Comparison of ENCODE assay signal across 16 cellular contexts in the genomic region with DNA sequence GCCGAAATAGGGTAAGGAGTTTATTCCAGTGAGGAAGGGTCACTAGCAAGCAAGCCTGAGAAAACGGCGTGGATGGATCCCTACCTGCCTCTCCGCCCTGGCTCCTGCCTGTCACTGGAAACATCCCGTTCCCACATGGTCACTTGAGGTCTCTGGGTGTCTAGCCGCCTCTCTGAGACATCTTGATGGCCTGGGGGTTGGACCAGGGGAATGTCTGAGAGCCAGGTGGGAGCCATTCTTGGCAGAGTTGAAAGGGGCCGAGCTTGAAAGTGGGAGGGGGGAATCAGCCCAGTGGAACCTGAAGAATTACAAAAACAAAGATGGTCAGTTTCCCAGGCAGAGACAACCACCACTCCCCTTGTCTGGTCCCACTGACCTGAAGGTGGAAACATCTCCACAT. TPM values are rescaled to one million over a fixed set of nuclear protein-coding genes. Genes with fewer than 3 reads are reported as not detected.
A peak's percentile ranks its signal among the peaks of the same experiment; 100 is the strongest.
DNase-seq lines count a peak whose midpoint lies in the region; ATAC-seq and TF ChIP-seq lines count a peak whose summit lies in the region.
"Had no signal": no experiment of that assay in that cellular context is flagged by ENCODE, and none has a peak within 500 bp of the region (broad histone marks: within the 10 kb centered on the region; RNA-seq: fewer than 3 reads in every experiment).

No MANE protein-coding gene starts in this region.

- intact Hi-C loops in CD4-positive, alpha-beta T cell (cut with DNase I, micrococcal nuclease), result loop anchor here (5.0 to 10.0 kb wide), 2 partner anchors 41 to 818 kb away; partner anchors contain the start of gene DXO (in 1 of the 2)
- intact Hi-C loops in activated CD4-positive, alpha-beta memory T cell treated with anti-CD3 and anti-CD28 coated beads for 36 hours (cut with micrococcal nuclease), result no loop called here

- no peak overlapping the region for H3K23ac ChIP-seq in mesenchymal stem cell (ENCODE audit: low read length in 2 of 2)

- peak overlapping the region; percentile 91 for H3K9ac ChIP-seq in mesenchymal stem cell (ENCODE audit: low read length)

- H3K27me3 ChIP-seq in CD4-positive, alpha-beta T cell (ENCODE audit: control insufficient read depth, insufficient read depth, low read length), result no peaks in the 10 kb centered on the region
- H3K27me3 ChIP-seq in GM23338 (ENCODE audit: insufficient read depth) (no peaks in the 10 kb centered on the region), mesenchymal stem cell (ENCODE audit: control insufficient read depth in 1 of 2, insufficient read depth in 1 of 2, low read length in 2 of 2) (no peaks in the 10 kb centered on the region)
- H3K27me3 ChIP-seq: neutrophil had no signal

- no peaks in the 10 kb centered on the region for H4K20me1 ChIP-seq in GM23338 (replicated peaks; ENCODE audit: insufficient read depth)

- WGBS in mesenchymal stem cell, result 97% methylated on average over 7 of the region's 7 CpGs

- H3K36me3 ChIP-seq in GM23338 (ENCODE audit: insufficient read depth), result peaks cover 2% of the 10 kb centered on the region; the same call in 1 of the 2 replicates
- H3K36me3 ChIP-seq in mesenchymal stem cell (ENCODE audit: control insufficient read depth in 1 of 2, insufficient read depth in 2 of 2, low read depth in 1 of 2, low read length in 2 of 2), result peaks cover 10 to 23% of the 10 kb centered on the region in 2 experiments
- H3K36me3 ChIP-seq: neutrophil had no signal

- peaks cover 22% of the 10 kb centered on the region for H3F3A ChIP-seq in GM23338 (replicated peaks; ENCODE audit: low read depth)

- H3K4me3 Mint-ChIP-seq in CD4-positive, alpha-beta T cell, result peak overlapping the region; percentile 97
- H3K4me3 Mint-ChIP-seq in GM23338, result peak overlapping the region; percentile 88
- peak overlapping the region; percentile 92 for H3K4me3 Mint-ChIP-seq in activated CD4-positive, alpha-beta memory T cell treated with anti-CD3 and anti-CD28 coated beads for 36 hours

- H3K9me3 Mint-ChIP-seq in CD4-positive, alpha-beta T cell, result no peaks in the 10 kb centered on the region
- no peaks in the 10 kb centered on the region for H3K9me3 Mint-ChIP-seq in GM23338
- H3K9me3 Mint-ChIP-seq in activated CD4-positive, alpha-beta memory T cell treated with anti-CD3 and anti-CD28 coated beads for 36 hours, result no peaks in the 10 kb centered on the region

- POLR2A ChIA-PET in CD4-positive, alpha-beta T cell (lab: Charles Lee), result interaction anchor here (1.3 to 1.4 kb wide), 2 partner anchors 41 to 197 kb away, joined by 3 read pairs; no protein-coding TSS in a partner anchor
- POLR2A ChIA-PET in activated CD4-positive, alpha-beta memory T cell treated with anti-CD3 and anti-CD28 coated beads for 36 hours (lab: Charles Lee), result no interaction called here

- H3K4me3 ChIP-seq in GM23338, result 0 out of 2 replicates have a peak overlapping the region, but pooled peaks have one; percentile 75
- H3K4me3 ChIP-seq in mesenchymal stem cell (ENCODE audit: insufficient read depth in 1 of 2, low read depth in 1 of 2, low read length in 2 of 2), result peak overlapping the region in 1 of 2 experiments; percentile 90

- H2AK5ac ChIP-seq in mesenchymal stem cell (ENCODE audit: low read length, severe bottlenecking), result peak overlapping the region; percentile 84

- peaks cover 21% of the 10 kb centered on the region for H3K36me3 Mint-ChIP-seq in CD4-positive, alpha-beta T cell (ENCODE audit: low read depth)
- H3K36me3 Mint-ChIP-seq in GM23338 (ENCODE audit: low read depth), result peaks cover 46% of the 10 kb centered on the region
- peaks cover 46% of the 10 kb centered on the region for H3K36me3 Mint-ChIP-seq in activated CD4-positive, alpha-beta memory T cell treated with anti-CD3 and anti-CD28 coated beads for 36 hours

- H3K4me1 ChIP-seq in GM23338 (ENCODE audit: insufficient read depth), result peaks cover 23% of the 10 kb centered on the region
- H3K4me1 ChIP-seq in mesenchymal stem cell (ENCODE audit: control insufficient read depth, insufficient read depth, low read depth, low read length), result peaks cover 19% of the 10 kb centered on the region

- no peak overlapping the region for H3K4ac ChIP-seq in mesenchymal stem cell (ENCODE audit: low read depth in 1 of 2, low read length in 2 of 2)

- H2AFZ ChIP-seq in GM23338 (no peak overlapping the region), mesenchymal stem cell (ENCODE audit: low read depth, low read length) (no peak overlapping the region)

- no peak overlapping the region for H4K91ac ChIP-seq in mesenchymal stem cell (ENCODE audit: low read length)

- CTCF ChIA-PET in CD4-positive, alpha-beta T cell (lab: Charles Lee), result no interaction called here
- CTCF ChIA-PET in activated CD4-positive, alpha-beta memory T cell treated with anti-CD3 and anti-CD28 coated beads for 36 hours (lab: Charles Lee), result interaction anchor here (0.7 to 2.4 kb wide), 3 partner anchors 30 to 73 kb away, joined by 3 to 7 read pairs (median 5); no protein-coding TSS in a partner anchor

- H2BK5ac ChIP-seq in mesenchymal stem cell (ENCODE audit: low read depth, low read length, poor library complexity, severe bottlenecking), result no peak overlapping the region

- no peak overlapping the region for H3K27ac ChIP-seq in CD4-positive, alpha-beta T cell (ENCODE audit: low read depth, low read length)
- H3K27ac ChIP-seq in GM23338 (ENCODE audit: low read depth) (no peak overlapping the region), mesenchymal stem cell (ENCODE audit: low read length, poor library complexity, severe bottlenecking) (no peak overlapping the region)
- H3K27ac ChIP-seq: neutrophil had no signal

- no peak overlapping the region for H3K27ac Mint-ChIP-seq in CD4-positive, alpha-beta T cell
- H3K27ac Mint-ChIP-seq in GM23338, result peak overlapping the region; percentile 67; the same call in 1 of the 2 replicates
- H3K27ac Mint-ChIP-seq in activated CD4-positive, alpha-beta memory T cell treated with anti-CD3 and anti-CD28 coated beads for 36 hours, result no peak overlapping the region

- no peak overlapping the region for H3K14ac ChIP-seq in mesenchymal stem cell (ENCODE audit: low read length in 2 of 2)

- no peak for ATAC-seq in CD4-positive, alpha-beta T cell (ENCODE audit: poor library complexity)
- no peak for ATAC-seq in GM23338
- ATAC-seq in GM18502 (IDR thresholded peaks at IDR 0.05; ENCODE audit: poor library complexity, unreplicated experiment), result no peak
- ATAC-seq in HG03039 (IDR thresholded peaks at IDR 0.05; ENCODE audit: unreplicated experiment), result no peak

- H3K9me3 ChIP-seq in CD4-positive, alpha-beta T cell (ENCODE audit: control insufficient read depth, low read length), result no peaks in the 10 kb centered on the region
- H3K9me3 ChIP-seq in mesenchymal stem cell (ENCODE audit: control insufficient read depth, low read length), result no peaks in the 10 kb centered on the region
- H3K9me3 ChIP-seq: neutrophil had no signal

- peak overlapping the region; percentile 77; the same call in 1 of the 2 replicates for H3K4me2 ChIP-seq in GM23338
- H3K4me2 ChIP-seq in mesenchymal stem cell (ENCODE audit: low read length, poor library complexity, severe bottlenecking), result no peak overlapping the region

- H3K79me2 ChIP-seq in GM23338 (replicated peaks; ENCODE audit: insufficient read depth), result 0 out of 2 replicates have a peak, but pooled peaks cover 9% of the 10 kb centered on the region

- TF ChIP-seq CTCF in CD4-positive, alpha-beta T cell (IDR thresholded peaks at IDR 0.05), result no peak
- TF ChIP-seq CTCF in GM23338 (conservative IDR thresholded peaks at IDR 0.05; ENCODE audit: low read depth in 2 of 2), result no peak

- no peak overlapping the region for H2BK12ac ChIP-seq in mesenchymal stem cell (ENCODE audit: low read length in 2 of 2)

- H3K18ac ChIP-seq in mesenchymal stem cell (ENCODE audit: low read depth in 1 of 2, low read length in 2 of 2), result no peak overlapping the region

- H4K8ac ChIP-seq in mesenchymal stem cell (ENCODE audit: low read length), result no peak overlapping the region

- H2BK120ac ChIP-seq in mesenchymal stem cell (ENCODE audit: low read depth, low read length), result no peak overlapping the region

- no peaks in the 10 kb centered on the region for H3K27me3 Mint-ChIP-seq in CD4-positive, alpha-beta T cell
- H3K27me3 Mint-ChIP-seq in GM23338 (ENCODE audit: insufficient read depth, low read depth, poor library complexity), result peaks cover 15% of the 10 kb centered on the region
- peaks cover 2% of the 10 kb centered on the region for H3K27me3 Mint-ChIP-seq in activated CD4-positive, alpha-beta memory T cell treated with anti-CD3 and anti-CD28 coated beads for 36 hours

- no peak overlapping the region for H2BK15ac ChIP-seq in mesenchymal stem cell (ENCODE audit: low read depth, poor library complexity, severe bottlenecking)

- DNase-seq in CD4-positive, alpha-beta T cell, result no peak
- DNase-seq in GM23338 (ENCODE audit: low spot score) (no peak), mesenchymal stem cell (no peak), hepatic stellate cell (ENCODE audit: low spot score) (no peak)
- no peak for DNase-seq in activated CD4-positive, alpha-beta memory T cell treated with anti-CD3 and anti-CD28 coated beads for 36 hours
- DNase-seq: anterior cingulate cortex, cortex of kidney, hypothalamus, NCI-H2029 treated with DMSO at 0.1 percent for 48 hours, NCI-H748 treated with DMSO at 0.1 percent for 48 hours, SHP77 had no signal

- H3K79me1 ChIP-seq in mesenchymal stem cell (replicated peaks; ENCODE audit: low read length, poor library complexity, severe bottlenecking), result peaks cover 22% of the 10 kb centered on the region

- H3K9me2 ChIP-seq in GM23338 (ENCODE audit: insufficient read depth), result no peaks in the 10 kb centered on the region

- peaks cover 33% of the 10 kb centered on the region for H3K4me1 Mint-ChIP-seq in CD4-positive, alpha-beta T cell (ENCODE audit: low read depth)
- H3K4me1 Mint-ChIP-seq in GM23338, result peaks cover 26% of the 10 kb centered on the region
- H3K4me1 Mint-ChIP-seq in activated CD4-positive, alpha-beta memory T cell treated with anti-CD3 and anti-CD28 coated beads for 36 hours (ENCODE audit: low read depth), result peaks cover 19% of the 10 kb centered on the region

RNA-seq across cellular contexts. Expression of gene CCHCR1, which starts 1.0 kb away (rescaled TPM):
- 10 to 100 TPM; 17.5 to 18.2 TPM for total RNA-seq in CD4-positive, alpha-beta T cell
- 37.0 and 46.7 TPM in 2 replicates for total RNA-seq in GM23338 (2014; rRNA removed; shearing (Covaris generic))
- polyA plus RNA-seq in GM23338 (2016; fragmentation: Nextera tagmentation; extraction: Ambion mirVana), result 19.8 and 21.3 TPM in 2 replicates
- 10 to 100 TPM; 44.5 to 50.5 TPM for total RNA-seq in activated CD4-positive, alpha-beta memory T cell treated with anti-CD3 and anti-CD28 coated beads for 36 hours
- 4.9 TPM for polyA plus RNA-seq in mesenchymal stem cell (2013, experiment 1 of 2)
- 4.5 TPM for polyA plus RNA-seq in mesenchymal stem cell (2013, experiment 2 of 2)

RNA-seq across cellular contexts. Expression of gene TCF19, which starts 1.7 kb away (rescaled TPM):
- 1 to 10 TPM; 3.3 to 4.1 TPM for total RNA-seq in CD4-positive, alpha-beta T cell
- 11.1 and 11.2 TPM in 2 replicates for total RNA-seq in GM23338 (2014; rRNA removed; shearing (Covaris generic))
- polyA plus RNA-seq in GM23338 (2016; fragmentation: Nextera tagmentation; extraction: Ambion mirVana), result 7.1 and 8.3 TPM in 2 replicates
- 10 to 100 TPM; 93.0 to 93.1 TPM for total RNA-seq in activated CD4-positive, alpha-beta memory T cell treated with anti-CD3 and anti-CD28 coated beads for 36 hours
- polyA plus RNA-seq in mesenchymal stem cell (2013, experiment 1 of 2), result 3.1 TPM
- 3.3 TPM for polyA plus RNA-seq in mesenchymal stem cell (2013, experiment 2 of 2)

RNA-seq across cellular contexts. Expression of gene POU5F1, which starts 13.8 kb away (rescaled TPM):
- not detected for total RNA-seq in CD4-positive, alpha-beta T cell
- 3,419 and 3,629 TPM in 2 replicates for total RNA-seq in GM23338 (2014; rRNA removed; shearing (Covaris generic))
- polyA plus RNA-seq in GM23338 (2016; fragmentation: Nextera tagmentation; extraction: Ambion mirVana), result 1,839 and 1,914 TPM in 2 replicates
- total RNA-seq in activated CD4-positive, alpha-beta memory T cell treated with anti-CD3 and anti-CD28 coated beads for 36 hours, result under 1 TPM in 1 of 2 experiments, not detected in 1; 0.52 TPM
- polyA plus RNA-seq in mesenchymal stem cell (2013, experiment 1 of 2), result not detected
- not detected for polyA plus RNA-seq in mesenchymal stem cell (2013, experiment 2 of 2)
- total RNA-seq: H4, skeletal muscle tissue had no signal

RNA-seq across cellular contexts. Expression of gene PSORS1C2, which starts 17.8 kb away (rescaled TPM):
- total RNA-seq in CD4-positive, alpha-beta T cell, result not detected
- not detected in 2 replicates for total RNA-seq in GM23338 (2014; rRNA removed; shearing (Covaris generic))
- 0.47 and 1.3 TPM in 2 replicates for polyA plus RNA-seq in GM23338 (2016; fragmentation: Nextera tagmentation; extraction: Ambion mirVana)
- not detected for total RNA-seq in activated CD4-positive, alpha-beta memory T cell treated with anti-CD3 and anti-CD28 coated beads for 36 hours
- polyA plus RNA-seq in mesenchymal stem cell (2013, experiment 1 of 2), result not detected
- polyA plus RNA-seq in mesenchymal stem cell (2013, experiment 2 of 2), result not detected
- total RNA-seq: H4, skeletal muscle tissue had no signal

RNA-seq across cellular contexts. Expression of gene CDSN, which starts 36.4 kb away (rescaled TPM):
- total RNA-seq in CD4-positive, alpha-beta T cell, result not detected
- total RNA-seq in GM23338 (2014; rRNA removed; shearing (Covaris generic)), result 0.07 TPM in 1 of 2 replicates, not detected in the other
- not detected in 2 replicates for polyA plus RNA-seq in GM23338 (2016; fragmentation: Nextera tagmentation; extraction: Ambion mirVana)
- not detected for total RNA-seq in activated CD4-positive, alpha-beta memory T cell treated with anti-CD3 and anti-CD28 coated beads for 36 hours
- polyA plus RNA-seq in mesenchymal stem cell (2013, experiment 1 of 2), result not detected
- not detected for polyA plus RNA-seq in mesenchymal stem cell (2013, experiment 2 of 2)
- total RNA-seq: H4, skeletal muscle tissue had no signal

Comparison
In these comparisons a context has a peak if more than half of its experiments do, and no peak if none do; other contexts are left out.
1. RNA of gene POU5F1, which starts 13.8 kb away (total RNA-seq): 3,419 to 3,629 TPM in GM23338; 0.52 TPM in activated CD4-positive, alpha-beta memory T cell treated with anti-CD3 and anti-CD28 coated beads for 36 hours and not detected in CD4-positive, alpha-beta T cell; every median in the first group is over 1,000 times any median in the second.
2. Peak in every context shown above with its lines, with median percentiles within 50 percentile points of each other: H3K4me3 Mint-ChIP-seq.